18 cellular contexts compared by ENCODE assay signal in genomic region chr9:90044263-90044662, GRCh38.
DNase-seq lines count a peak whose midpoint lies in the region; ATAC-seq and TF ChIP-seq lines count a peak whose summit lies in the region.
"Had no signal": no experiment of that assay in that cellular context is flagged by ENCODE, and none has a peak within 500 bp of the region (broad histone marks: within the 10 kb centered on the region; RNA-seq: fewer than 3 reads in every experiment).

No MANE protein-coding gene starts in this region.

- no peak overlapping the region for H3K27ac Mint-ChIP-seq in endodermal cell
- H3K27ac Mint-ChIP-seq in activated CD8-positive, alpha-beta T cell treated with anti-CD3 and anti-CD28 coated beads for 36 hours: no peak overlapping the region
- H3K27ac Mint-ChIP-seq: B cell; effector memory CD8-positive, alpha-beta T cell; natural killer cell had no signal

- H3K4me2 ChIP-seq in HCT116 (ENCODE audit: low read length): peak overlapping the region; percentile 29; the same call in 1 of the 2 replicates

- intact Hi-C loops in A673 (cut with micrococcal nuclease; ENCODE audit: unreplicated experiment): no loop called here
- intact Hi-C loops in HCT116 (cut with micrococcal nuclease): no loop called here
- intact Hi-C loops in activated CD8-positive, alpha-beta T cell treated with anti-CD3 and anti-CD28 coated beads for 36 hours (cut with micrococcal nuclease): no loop called here

- CTCF ChIA-PET in A673 (lab: Charles Lee) (no interaction called here), HCT116 (lab: Charles Lee) (interaction anchor here (1.3 kb wide), 1 partner anchor 450 kb away, joined by 4 read pairs; no protein-coding TSS in a partner anchor)
- CTCF ChIA-PET in activated CD8-positive, alpha-beta T cell treated with anti-CD3 and anti-CD28 coated beads for 36 hours (lab: Charles Lee): no interaction called here

- no peak overlapping the region for H2AFZ ChIP-seq in HCT116 (ENCODE audit: low read depth, low read length, poor library complexity, severe bottlenecking)

- 87 to 88% methylated on average over 6 of the region's 6 CpGs for WGBS in endodermal cell (ENCODE audit: insufficient coverage in 1 of 2, insufficient read length in 1 of 2), 2 experiments

- no peaks in the 10 kb centered on the region for H3K36me3 Mint-ChIP-seq in endodermal cell (ENCODE audit: low read depth)
- H3K36me3 Mint-ChIP-seq in activated CD8-positive, alpha-beta T cell treated with anti-CD3 and anti-CD28 coated beads for 36 hours (ENCODE audit: low read depth): no peaks in the 10 kb centered on the region
- H3K36me3 Mint-ChIP-seq: natural killer cell had no signal

- no peak overlapping the region for H3K4me3 Mint-ChIP-seq in endodermal cell
- no peak overlapping the region for H3K4me3 Mint-ChIP-seq in activated CD8-positive, alpha-beta T cell treated with anti-CD3 and anti-CD28 coated beads for 36 hours
- H3K4me3 Mint-ChIP-seq: B cell; central memory CD8-positive, alpha-beta T cell; effector memory CD8-positive, alpha-beta T cell; natural killer cell had no signal

- ATAC-seq in HCT116: no peak
- ATAC-seq in activated CD8-positive, alpha-beta T cell treated with anti-CD3 and anti-CD28 coated beads for 36 hours: no peak
- no peak for ATAC-seq in GM21515 (IDR thresholded peaks at IDR 0.05; ENCODE audit: unreplicated experiment)
- no peak for ATAC-seq in HG03571 (IDR thresholded peaks at IDR 0.05; ENCODE audit: unreplicated experiment)
- ATAC-seq: effector memory CD8-positive, alpha-beta T cell; left ventricle myocardium superior; natural killer cell; SK-N-SH treated with all-trans-retinoic acid at 6 μM for 48 hours had no signal

- BruUV-seq in A673 (replicated peaks; lab: Mats Ljungman, UMichigan) (no TSS peak), HCT116 (replicated peaks; lab: Mats Ljungman, UMichigan) (no TSS peak)

- RAD21 ChIA-PET in HCT116 (lab: Charles Lee; ENCODE audit: low non-redundant PET in 1 of 2, low total read pairs in 2 of 2, uncharacterized antibody in 2 of 2, unreplicated experiment in 2 of 2): no interaction called here

- no peaks in the 10 kb centered on the region for H3K27me3 Mint-ChIP-seq in endodermal cell (ENCODE audit: insufficient read depth)
- peaks cover 7% of the 10 kb centered on the region for H3K27me3 Mint-ChIP-seq in activated CD8-positive, alpha-beta T cell treated with anti-CD3 and anti-CD28 coated beads for 36 hours
- H3K27me3 Mint-ChIP-seq: B cell had no signal

- TF ChIP-seq CTCF in A673 (conservative IDR thresholded peaks at IDR 0.05; ENCODE audit: low read depth, low read length): no peak
- TF ChIP-seq CTCF in HCT116 (IDR thresholded peaks at IDR 0.05 in 2 of 3, conservative IDR thresholded peaks at IDR 0.05 in 1 of 3; ENCODE audit: borderline replicate concordance in 1 of 3, insufficient read depth in 1 of 3, low read depth in 2 of 3, low read length in 2 of 3): no peak
- no peak for TF ChIP-seq CTCF in endodermal cell (conservative IDR thresholded peaks at IDR 0.05)
- TF ChIP-seq CTCF in activated CD8-positive, alpha-beta T cell treated with anti-CD3 and anti-CD28 coated beads for 36 hours (IDR thresholded peaks at IDR 0.05): no peak

- H4K20me1 ChIP-seq in HCT116 (ENCODE audit: insufficient read depth): no peaks in the 10 kb centered on the region

- peak; percentile 4 for DNase-seq in A673 (ENCODE audit: low spot score)
- no peak for DNase-seq in HCT116 (ENCODE audit: low read depth, low spot score)
- DNase-seq in NCI-H748 (lab: John Stamatoyannopoulos, UW; ENCODE audit: unreplicated experiment): peak; percentile 97
- DNase-seq in endodermal cell: peak; percentile 21
- DNase-seq in activated CD8-positive, alpha-beta T cell treated with anti-CD3 and anti-CD28 coated beads for 36 hours: no peak
- DNase-seq in medulla oblongata (ENCODE audit: extremely low spot score): no peak
- DNase-seq: effector memory CD8-positive, alpha-beta T cell; foreskin keratinocyte; left ventricle myocardium superior; natural killer cell; NCI-H226 had no signal

- H3K9me3 Mint-ChIP-seq in endodermal cell: peaks cover 3% of the 10 kb centered on the region
- peaks cover 3% of the 10 kb centered on the region for H3K9me3 Mint-ChIP-seq in activated CD8-positive, alpha-beta T cell treated with anti-CD3 and anti-CD28 coated beads for 36 hours
- H3K9me3 Mint-ChIP-seq: natural killer cell had no signal

- no peaks in the 10 kb centered on the region for H3K27me3 ChIP-seq in A673 (replicated peaks; ENCODE audit: insufficient read depth, low read depth, low read length, poor library complexity)
- no peaks in the 10 kb centered on the region for H3K27me3 ChIP-seq in HCT116 (ENCODE audit: insufficient read depth, low read length)
- H3K27me3 ChIP-seq in endodermal cell (ENCODE audit: control insufficient read depth, insufficient read depth, low read length, poor library complexity, severe bottlenecking): no peaks in the 10 kb centered on the region

- peaks cover 5% of the 10 kb centered on the region for H3K4me1 Mint-ChIP-seq in endodermal cell
- peaks cover 9% of the 10 kb centered on the region for H3K4me1 Mint-ChIP-seq in activated CD8-positive, alpha-beta T cell treated with anti-CD3 and anti-CD28 coated beads for 36 hours (ENCODE audit: low read depth)
- H3K4me1 Mint-ChIP-seq: B cell; central memory CD8-positive, alpha-beta T cell; natural killer cell had no signal

- H3K36me3 ChIP-seq in A673 (ENCODE audit: insufficient read depth, low read length, poor library complexity, severe bottlenecking) (no peaks in the 10 kb centered on the region), HCT116 (ENCODE audit: control insufficient read depth in 1 of 2, insufficient read depth in 2 of 2, low read length in 2 of 2) (no peaks in the 10 kb centered on the region), endodermal cell (ENCODE audit: control insufficient read depth, insufficient read depth, low read length) (no peaks in the 10 kb centered on the region)
- H3K36me3 ChIP-seq: HAP-1, thoracic aorta had no signal

- H3K9ac ChIP-seq in HCT116 (ENCODE audit: low read length): no peak overlapping the region
- H3K9ac ChIP-seq in endodermal cell (ENCODE audit: extremely low read depth, low read length, poor library complexity, severe bottlenecking): no peak overlapping the region

- POLR2A ChIA-PET in A673 (lab: Charles Lee; ENCODE audit: low non-redundant PET) (no interaction called here), HCT116 (lab: Charles Lee) (interaction anchor here (0.7 kb wide), 1 partner anchor 440 kb away, joined by 3 read pairs; the partner anchor contains the start of gene GADD45G)
- POLR2A ChIA-PET in activated CD8-positive, alpha-beta T cell treated with anti-CD3 and anti-CD28 coated beads for 36 hours (lab: Charles Lee): no interaction called here

- H3K4me1 ChIP-seq in A673 (ENCODE audit: insufficient read depth, low read length, poor library complexity, severe bottlenecking) (no peaks in the 10 kb centered on the region), HCT116 (ENCODE audit: control insufficient read depth in 1 of 2, insufficient read depth in 2 of 2, low read length in 2 of 2) (peaks cover 0 to 5% of the 10 kb centered on the region in 2 experiments; a peak in 2 of 4 replicates), endodermal cell (ENCODE audit: control insufficient read depth, insufficient read depth, low read length) (no peaks in the 10 kb centered on the region)
- H3K4me1 ChIP-seq: foreskin keratinocyte, HAP-1 had no signal

- no peak overlapping the region for H3K27ac ChIP-seq in A673 (ENCODE audit: low read depth, low read length, poor library complexity, severe bottlenecking)
- no peak overlapping the region for H3K27ac ChIP-seq in HCT116 (ENCODE audit: low read depth, low read length)
- H3K27ac ChIP-seq in endodermal cell (ENCODE audit: low read depth, low read length): no peak overlapping the region
- H3K27ac ChIP-seq: foreskin keratinocyte, thoracic aorta had no signal

- TF ChIP-seq POLR2A in HCT116 (IDR thresholded peaks at IDR 0.05; ENCODE audit: borderline replicate concordance, extremely low read depth, insufficient read depth, insufficient read length): no peak

- no peaks in the 10 kb centered on the region for H3K9me3 ChIP-seq in A673 (ENCODE audit: low read depth, low read length, poor library complexity, severe bottlenecking)
- no peaks in the 10 kb centered on the region for H3K9me3 ChIP-seq in HCT116 (ENCODE audit: control insufficient read depth in 1 of 2, insufficient read depth in 1 of 2, low read depth in 1 of 2, low read length in 2 of 2)
- H3K9me3 ChIP-seq in endodermal cell (ENCODE audit: control insufficient read depth, low read length): no peaks in the 10 kb centered on the region
- H3K9me3 ChIP-seq: HAP-1, thoracic aorta had no signal

- no peaks in the 10 kb centered on the region for H3K79me2 ChIP-seq in HCT116 (ENCODE audit: insufficient read depth, low read length)

- H3K4me3 ChIP-seq in A673 (ENCODE audit: low read depth, low read length, poor library complexity, severe bottlenecking) (no peak overlapping the region), HCT116 (replicated peaks in 1 of 2; ENCODE audit: low read depth in 1 of 2, low read length in 2 of 2) (no peak overlapping the region), endodermal cell (ENCODE audit: low read length) (no peak overlapping the region)
- H3K4me3 ChIP-seq: HAP-1, thoracic aorta had no signal

- TF ChIP-seq RAD21 in HCT116 (IDR thresholded peaks at IDR 0.05; ENCODE audit: low read depth): no peak

- no peaks in the 10 kb centered on the region for H3K9me2 ChIP-seq in HCT116 (ENCODE audit: insufficient read depth)

TF ChIP-seq in HCT116, 20 proteins besides CTCF, POLR2A, EP300 and RAD21:
- TF ChIP-seq, protein P1, sequence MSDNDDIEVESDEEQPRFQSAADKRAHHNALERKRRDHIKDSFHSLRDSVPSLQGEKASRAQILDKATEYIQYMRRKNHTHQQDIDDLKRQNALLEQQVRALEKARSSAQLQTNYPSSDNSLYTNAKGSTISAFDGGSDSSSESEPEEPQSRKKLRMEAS (IDR thresholded peaks at IDR 0.05): no peak
- no peak for TF ChIP-seq FOSL1 (IDR thresholded peaks at IDR 0.05; ENCODE audit: low read depth)
- no peak for TF ChIP-seq ATF3 (IDR thresholded peaks at IDR 0.05)
- no peak for TF ChIP-seq ZNF274 (IDR thresholded peaks at IDR 0.05; ENCODE audit: low read depth, low read length)
TF ChIP-seq in HCT116: peak in this region for 0.

Comparison
In these comparisons a context has a peak if more than half of its experiments do, and no peak if none do; other contexts are left out.
1. DNase-seq: peak in A673 (single experiment), NCI-H748 (single experiment) and endodermal cell (single experiment); none in HCT116 (single experiment), activated CD8-positive, alpha-beta T cell treated with anti-CD3 and anti-CD28 coated beads for 36 hours (single experiment) and medulla oblongata (single experiment).